ENCODE assay signal across 13 cellular contexts in genomic region chr12:46553266-46553665, GRCh38.
DNase-seq lines count a peak whose midpoint lies in the region; ATAC-seq and TF ChIP-seq lines count a peak whose summit lies in the region.
"Had no signal": no experiment of that assay in that cellular context is flagged by ENCODE, and none has a peak within 500 bp of the region (broad histone marks: within the 10 kb centered on the region; RNA-seq: fewer than 3 reads in every experiment).

No MANE protein-coding gene starts in this region.

- no TSS peak for BruUV-seq in Panc1 (replicated peaks; lab: Mats Ljungman, UMichigan)

- peaks cover 0 to 5% (median 0%) of the 10 kb centered on the region in 3 donors for H3K27me3 Mint-ChIP-seq in immature natural killer cell (ENCODE audit: low read depth in 3 of 3)
- no peaks in the 10 kb centered on the region for H3K27me3 Mint-ChIP-seq in natural killer cell (ENCODE audit: low read depth in 2 of 2)

- H3K36me3 Mint-ChIP-seq in immature natural killer cell (peaks cover 4 to 31% (median 7%) of the 10 kb centered on the region in 3 donors), natural killer cell (no peaks in the 10 kb centered on the region)

- H3K27ac ChIP-seq in Panc1 (ENCODE audit: low read length) = peak overlapping the region; percentile 41; the same call in 1 of the 2 replicates
- peak overlapping the region; percentile 100 for H3K27ac ChIP-seq in epithelial cell of prostate
- H3K27ac ChIP-seq: adrenal gland had no signal

- H3K9me3 Mint-ChIP-seq in immature natural killer cell (no peaks in the 10 kb centered on the region), natural killer cell (peaks cover 0 to 2% of the 10 kb centered on the region in 2 donors)

- no peaks in the 10 kb centered on the region for H3K27me3 ChIP-seq in Panc1 (ENCODE audit: control insufficient read depth, insufficient read depth, low read length)
- H3K27me3 ChIP-seq: adrenal gland, testis had no signal

- intact Hi-C loops in Panc1 (cut with micrococcal nuclease; ENCODE audit: unreplicated experiment) (no loop called here), natural killer cell (cut with micrococcal nuclease) (no loop called here)

- H3K9me3 ChIP-seq in Panc1 (ENCODE audit: control insufficient read depth, insufficient read depth, low read depth, low read length) = peaks cover 18% of the 10 kb centered on the region; the same call in 1 of the 2 replicates
- H3K9me3 ChIP-seq: adrenal gland, testis had no signal

- H3K4me1 Mint-ChIP-seq in immature natural killer cell = peaks cover 28 to 32% of the 10 kb centered on the region in 2 donors
- H3K4me1 Mint-ChIP-seq in natural killer cell = peaks cover 28 to 44% of the 10 kb centered on the region in 2 donors

- POLR2A ChIA-PET in Panc1 (lab: Charles Lee) = no interaction called here

- in situ Hi-C loops in Panc1 (cut with HindIII; ENCODE audit: low pct_unique_long_range_greater_than_20kb, low sequenced_read_pairs) = no loop called here

- H3K4me3 Mint-ChIP-seq in immature natural killer cell = no peak overlapping the region
- H3K4me3 Mint-ChIP-seq in natural killer cell = no peak overlapping the region
- H3K4me3 Mint-ChIP-seq: T-helper 1 cell treated with Interleukin-12 subunit alpha and Interleukin-12 subunit beta and Interleukin-4 antibody, amounts not matched to agents 30 μg/mL and 1 μg/mL, for 36 hours had no signal

- H3K4me3 ChIP-seq in Panc1 (ENCODE audit: low read depth in 2 of 2, low read length in 2 of 2) = no peak overlapping the region
- H3K4me3 ChIP-seq: adrenal gland, testis had no signal

- ATAC-seq in Panc1 (no peak), HG03439 (IDR thresholded peaks at IDR 0.05; ENCODE audit: unreplicated experiment) (no peak), natural killer cell (no peak)

- CTCF ChIA-PET in Panc1 (lab: Charles Lee) = no interaction called here

- H3K36me3 ChIP-seq in Panc1 (ENCODE audit: control insufficient read depth, insufficient read depth, low read length) = no peaks in the 10 kb centered on the region
- H3K36me3 ChIP-seq: adrenal gland had no signal

- H3K27ac Mint-ChIP-seq in immature natural killer cell (no peak overlapping the region), natural killer cell (peak overlapping the region in 1 of 2 donors; percentile 12)
- H3K27ac Mint-ChIP-seq: T-helper 1 cell treated with Interleukin-12 subunit alpha and Interleukin-12 subunit beta and Interleukin-4 antibody, amounts not matched to agents 30 μg/mL and 1 μg/mL, for 36 hours had no signal

- DNase-seq in Daoy (ENCODE audit: low read depth) (peak; percentile 83), Panc1 (ENCODE audit: low read depth, low spot score) (no peak), epithelial cell of prostate (ENCODE audit: low read depth, low spot score) (peak; percentile 69), renal cortical epithelial cell (ENCODE audit: low read depth) (peak; percentile 65), immature natural killer cell (no peak), natural killer cell (no peak)
- DNase-seq in effector CD4-positive, alpha-beta T cell = no peak
- DNase-seq: activated CD8-positive, alpha-beta memory T cell treated with anti-CD3 and anti-CD28 coated beads for 24 hours; adrenal gland; kidney glomerular epithelial cell; testis had no signal

- TF ChIP-seq CTCF in Panc1 (IDR thresholded peaks at IDR 0.05) (no peak), natural killer cell (IDR thresholded peaks at IDR 0.05) (no peak)

- peaks cover 32% of the 10 kb centered on the region for H3K4me1 ChIP-seq in Panc1 (ENCODE audit: control insufficient read depth, insufficient read depth, low read length)

Comparison
In these comparisons a context has a peak if more than half of its experiments do, and no peak if none do; other contexts are left out.
1. DNase-seq: peak in Daoy (single experiment), epithelial cell of prostate (single experiment) and renal cortical epithelial cell (single experiment); none in Panc1 (single experiment), effector CD4-positive, alpha-beta T cell (single experiment), immature natural killer cell (0 of 3) and natural killer cell (single experiment).